Comparison of ENCODE assay signal across 17 cellular contexts in the genomic region with DNA sequence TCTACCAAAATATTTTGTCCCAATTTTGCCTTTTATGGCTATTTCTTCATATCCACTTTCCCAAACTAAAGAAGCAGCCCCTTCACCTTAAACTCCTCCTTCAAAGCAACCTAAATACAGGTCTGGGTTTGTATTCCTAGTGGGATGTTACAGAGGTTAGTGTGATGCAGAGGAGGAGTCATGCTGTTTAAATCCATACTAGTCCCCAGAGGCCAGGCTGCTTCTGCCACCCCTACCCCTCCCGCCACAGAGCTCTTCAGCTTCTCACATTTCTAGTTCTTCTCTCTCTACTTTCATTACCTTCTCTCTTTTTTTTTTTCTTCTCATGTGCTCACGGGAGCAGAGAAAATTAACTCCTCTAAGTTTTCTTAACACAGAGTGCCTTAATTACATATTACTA. TPM values are rescaled to one million over a fixed set of nuclear protein-coding genes. Genes with fewer than 3 reads are reported as not detected.
A peak's percentile ranks its signal among the peaks of the same experiment; 100 is the strongest.
DNase-seq lines count a peak whose midpoint lies in the region; ATAC-seq and TF ChIP-seq lines count a peak whose summit lies in the region.
"Had no signal": no experiment of that assay in that cellular context is flagged by ENCODE, and none has a peak within 500 bp of the region (broad histone marks: within the 10 kb centered on the region; RNA-seq: fewer than 3 reads in every experiment).

No MANE protein-coding gene starts in this region.

- H3K4me3 ChIP-seq in CD8-positive, alpha-beta memory T cell (ENCODE audit: low read length): no peak overlapping the region
- H3K4me3 ChIP-seq in fibroblast of mammary gland (ENCODE audit: control insufficient read depth, low read depth, low read length): no peak overlapping the region
- no peak overlapping the region for H3K4me3 ChIP-seq in smooth muscle cell
- no peak overlapping the region for H3K4me3 ChIP-seq in ovary
- H3K4me3 ChIP-seq: body of pancreas, left ventricle myocardium inferior, SK-N-MC had no signal

- POLR2A ChIA-PET in CD8-positive, alpha-beta memory T cell (lab: Charles Lee): interaction anchor here (0.6 kb wide), 1 partner anchor 76 kb away, joined by 3 read pairs; no protein-coding TSS in a partner anchor

- H3K36me3 ChIP-seq in CD8-positive, alpha-beta memory T cell (ENCODE audit: insufficient read depth, low read length): no peaks in the 10 kb centered on the region
- H3K36me3 ChIP-seq in smooth muscle cell (ENCODE audit: low read depth) (no peaks in the 10 kb centered on the region), ovary (no peaks in the 10 kb centered on the region)
- H3K36me3 ChIP-seq: left ventricle myocardium inferior had no signal

- peaks cover 36 to 47% (median 39%) of the 10 kb centered on the region in 3 donors for H3K4me1 Mint-ChIP-seq in CD8-positive, alpha-beta memory T cell

- peak overlapping the region in 7 of 8 donors; percentile 33 to 90 (median 66) for H3K27ac Mint-ChIP-seq in CD8-positive, alpha-beta memory T cell
- H3K27ac Mint-ChIP-seq: H9 had no signal

- H3K79me2 ChIP-seq in smooth muscle cell (ENCODE audit: low read depth): no peaks in the 10 kb centered on the region

- no peak overlapping the region for H3K9ac ChIP-seq in smooth muscle cell (ENCODE audit: low read depth)

- H3K4me3 Mint-ChIP-seq in CD8-positive, alpha-beta memory T cell: peak overlapping the region in 6 of 7 donors; percentile 4 to 66 (median 44)
- H3K4me3 Mint-ChIP-seq: H9 had no signal

- no peak overlapping the region for H3K4me2 ChIP-seq in smooth muscle cell

- ATAC-seq in GM18907 (IDR thresholded peaks at IDR 0.05; ENCODE audit: unreplicated experiment): no peak
- ATAC-seq: body of pancreas, PC-3 had no signal

- H3K27me3 Mint-ChIP-seq in CD8-positive, alpha-beta memory T cell: peaks cover 0 to 2% of the 10 kb centered on the region in 2 donors

- WGBS in smooth muscle cell (ENCODE audit: low lambda C conversion rate): 53% methylated on average over 2 of the region's 2 CpGs
- WGBS in ovary, 3 donors: 16 to 30% (median 29%) methylated on average over 2 of the region's 2 CpGs

- no peaks in the 10 kb centered on the region for H3F3A ChIP-seq in smooth muscle cell (ENCODE audit: low read depth)

- TF ChIP-seq POLR2A in ovary (IDR thresholded peaks at IDR 0.05): no peak

- TF ChIP-seq CTCF in fibroblast of mammary gland (conservative IDR thresholded peaks at IDR 0.05; ENCODE audit: control insufficient read depth, insufficient read depth, low read depth, low read length): no peak
- TF ChIP-seq CTCF in smooth muscle cell (IDR thresholded peaks at IDR 0.05; ENCODE audit: borderline replicate concordance, insufficient read depth, poor library complexity, severe bottlenecking): no peak
- TF ChIP-seq CTCF in ovary (IDR thresholded peaks at IDR 0.05): no peak

- DNase-seq in NCI-H2107 treated with DMSO at 0.1 percent for 48 hours (lab: John Stamatoyannopoulos, UW; ENCODE audit: unreplicated experiment) (peak; percentile 74), NCI-H2107 (lab: John Stamatoyannopoulos, UW) (no peak), NCI-H524 treated with DMSO at 0.1 percent for 48 hours (lab: John Stamatoyannopoulos, UW) (peak; percentile 4), fibroblast of mammary gland (ENCODE audit: low read depth) (peak; percentile 6), smooth muscle cell (lab: John Stamatoyannopoulos, UW; ENCODE audit: unreplicated experiment) (no peak), ovary (no peak)
- no peak for DNase-seq in CD8-positive, alpha-beta memory T cell
- DNase-seq: 8988T, body of pancreas, H9, hypothalamus, left ventricle myocardium inferior, MV-4-11, NCI-H2227 treated with DMSO at 0.1 percent for 48 hours, PC-3 had no signal

- H3K4me1 ChIP-seq in CD8-positive, alpha-beta memory T cell (ENCODE audit: insufficient read depth, low read length): peaks cover 64% of the 10 kb centered on the region
- H3K4me1 ChIP-seq in smooth muscle cell (ENCODE audit: low read depth): no peaks in the 10 kb centered on the region
- H3K4me1 ChIP-seq in ovary (ENCODE audit: insufficient read depth): no peaks in the 10 kb centered on the region
- H3K4me1 ChIP-seq: body of pancreas, left ventricle myocardium inferior had no signal

- H3K9me3 Mint-ChIP-seq in CD8-positive, alpha-beta memory T cell: no peaks in the 10 kb centered on the region
- H3K9me3 Mint-ChIP-seq: H9 had no signal

- CTCF ChIA-PET in CD8-positive, alpha-beta memory T cell (lab: Charles Lee): interaction anchor here (1.7 kb wide), 1 partner anchor 10 kb away, joined by 8 read pairs; no protein-coding TSS in a partner anchor

- no peaks in the 10 kb centered on the region for H3K9me3 ChIP-seq in CD8-positive, alpha-beta memory T cell (ENCODE audit: low read length)
- H3K9me3 ChIP-seq in smooth muscle cell (replicated peaks; ENCODE audit: low read depth) (no peaks in the 10 kb centered on the region), ovary (no peaks in the 10 kb centered on the region)
- H3K9me3 ChIP-seq: body of pancreas, left ventricle myocardium inferior had no signal

- intact Hi-C loops in ovary (cut with DNase I): no loop called here

- TF ChIP-seq EP300 in ovary (IDR thresholded peaks at IDR 0.05): no peak

- H3K27me3 ChIP-seq in CD8-positive, alpha-beta memory T cell (ENCODE audit: insufficient read depth, low read length, poor library complexity, severe bottlenecking): no peaks in the 10 kb centered on the region
- H3K27me3 ChIP-seq in smooth muscle cell (ENCODE audit: low read depth) (no peaks in the 10 kb centered on the region), ovary (no peaks in the 10 kb centered on the region)
- H3K27me3 ChIP-seq: body of pancreas had no signal

- no peaks in the 10 kb centered on the region for H4K20me1 ChIP-seq in smooth muscle cell (ENCODE audit: low read depth)

- H3K27ac ChIP-seq in CD8-positive, alpha-beta memory T cell (ENCODE audit: low read depth, low read length): no peak overlapping the region
- no peak overlapping the region for H3K27ac ChIP-seq in smooth muscle cell (ENCODE audit: low read depth)
- H3K27ac ChIP-seq in ovary: no peak overlapping the region
- H3K27ac ChIP-seq: body of pancreas, left ventricle myocardium inferior, SK-N-MC had no signal

- no peak overlapping the region for H2AFZ ChIP-seq in smooth muscle cell (ENCODE audit: low read depth)

- peaks cover 0 to 3% (median 0%) of the 10 kb centered on the region in 3 donors for H3K36me3 Mint-ChIP-seq in CD8-positive, alpha-beta memory T cell

RNA-seq across cellular contexts. Expression of a gene that starts 29.3 kb away (rescaled TPM):
- total RNA-seq in CD8-positive, alpha-beta memory T cell: 10 to 100 TPM; 48.2 to 48.5 TPM
- polyA plus RNA-seq in CD8-positive, alpha-beta memory T cell: 871 TPM
- 0.85 and 1.4 TPM in 2 replicates for total RNA-seq in smooth muscle cell
- 0.41 and 0.48 TPM in 2 replicates for polyA plus RNA-seq in smooth muscle cell
- 1 to 10 TPM in 4 of 7 donors, under 1 TPM in 3; 0.36 to 2.0 (median 1.2) TPM for total RNA-seq in ovary
- polyA plus RNA-seq in ovary: 10 to 100 TPM in 1 of 2 donors, under 1 TPM in 1; 0.42 to 11.0 TPM
- total RNA-seq: H9 had no signal

RNA-seq across cellular contexts. Expression of a gene that starts 51.8 kb away (rescaled TPM):
- not detected for total RNA-seq in CD8-positive, alpha-beta memory T cell
- polyA plus RNA-seq in CD8-positive, alpha-beta memory T cell: 0.06 TPM
- total RNA-seq in smooth muscle cell (0.40 TPM in 1 of 2 replicates, not detected in the other), ovary (10 to 100 TPM in 1 of 7 donors, 1 to 10 TPM in 4, under 1 TPM in 2; 0.58 to 16.9 (median 2.6) TPM)
- polyA plus RNA-seq in smooth muscle cell (0.05 TPM in 1 of 2 replicates, not detected in the other), ovary (1 to 10 TPM; 1.7 to 2.9 TPM)
- total RNA-seq: H9, PC-3 had no signal

RNA-seq across cellular contexts. Expression of a gene that starts 52.2 kb away (rescaled TPM):
- under 1 TPM; 0.31 to 0.75 TPM for total RNA-seq in CD8-positive, alpha-beta memory T cell
- polyA plus RNA-seq in CD8-positive, alpha-beta memory T cell: 2.7 TPM
- total RNA-seq in smooth muscle cell (0.22 TPM in 1 of 2 replicates, not detected in the other), ovary (1 to 10 TPM in 6 of 7 donors, under 1 TPM in 1; 0.68 to 8.9 (median 4.0) TPM)
- polyA plus RNA-seq in smooth muscle cell (not detected in 2 replicates), ovary (10 to 100 TPM in 1 of 2 donors, 1 to 10 TPM in 1; 5.9 to 19.7 TPM)
- total RNA-seq: H9, PC-3 had no signal

Comparison
In these comparisons a context has a peak if more than half of its experiments do, and no peak if none do; other contexts are left out.
1. DNase-seq: peak in NCI-H2107 treated with DMSO at 0.1 percent for 48 hours (single experiment), NCI-H524 treated with DMSO at 0.1 percent for 48 hours (single experiment) and fibroblast of mammary gland (single experiment); none in NCI-H2107 (single experiment), CD8-positive, alpha-beta memory T cell (0 of 5), smooth muscle cell (single experiment) and ovary (0 of 5).
2. RNA of a gene that starts 29.3 kb away (total RNA-seq): 48.2 to 48.5 TPM in CD8-positive, alpha-beta memory T cell; 0.85 to 1.4 TPM in smooth muscle cell and 0.36 to 2.0 TPM in ovary; every median in the first group is over 10 times any median in the second.